Comparison of ENCODE assay signal across 9 cellular contexts in genomic region chr1:201085902-201086735, GRCh38. TPM values are rescaled to one million over a fixed set of nuclear protein-coding genes. Genes with fewer than 3 reads are reported as not detected.
DNase-seq lines count a peak whose midpoint lies in the region; ATAC-seq and TF ChIP-seq lines count a peak whose summit lies in the region.
"Had no signal": no experiment of that assay in that cellular context is flagged by ENCODE, and none has a peak within 500 bp of the region (broad histone marks: within the 10 kb centered on the region; RNA-seq: fewer than 3 reads in every experiment).

No MANE protein-coding gene starts in this region.

- ATAC-seq in HG02938 (IDR thresholded peaks at IDR 0.05; ENCODE audit: unreplicated experiment): no peak

- no peak overlapping the region for H3K27ac ChIP-seq in esophagus squamous epithelium
- H3K27ac ChIP-seq in vagina: no peak overlapping the region

- no peaks in the 10 kb centered on the region for H3K9me3 Mint-ChIP-seq in nephron progenitor cell
- H3K9me3 Mint-ChIP-seq: central memory CD8-positive, alpha-beta T cell had no signal

- H3K4me3 ChIP-seq in esophagus squamous epithelium (no peak overlapping the region), vagina (no peak overlapping the region)

- no peak overlapping the region for H3K4me3 Mint-ChIP-seq in nephron progenitor cell
- H3K4me3 Mint-ChIP-seq: central memory CD8-positive, alpha-beta T cell had no signal

- H3K36me3 Mint-ChIP-seq in nephron progenitor cell (ENCODE audit: low read depth): no peaks in the 10 kb centered on the region

- TF ChIP-seq CTCF in esophagus squamous epithelium (IDR thresholded peaks at IDR 0.05) (peak; percentile 23 to 61 (median 40)), nephron progenitor cell (IDR thresholded peaks at IDR 0.05) (peak; percentile 49), vagina (IDR thresholded peaks at IDR 0.05) (peak in 2 of 3 experiments; percentile 21 to 29)

- H3K36me3 ChIP-seq in esophagus squamous epithelium (no peaks in the 10 kb centered on the region), vagina (no peaks in the 10 kb centered on the region)

- 71 to 80% methylated on average over 9 to 12 of the region's 12 CpGs for WGBS in esophagus squamous epithelium, 2 donors

- TF ChIP-seq POLR2A in esophagus squamous epithelium (IDR thresholded peaks at IDR 0.05): no peak
- no peak for TF ChIP-seq POLR2A in vagina (IDR thresholded peaks at IDR 0.05)

- H3K27me3 Mint-ChIP-seq in nephron progenitor cell (ENCODE audit: low read depth, poor library complexity): peaks cover 17% of the 10 kb centered on the region

- H3K27me3 ChIP-seq in esophagus squamous epithelium (peaks cover 0 to 27% (median 0%) of the 10 kb centered on the region in 4 donors), vagina (no peaks in the 10 kb centered on the region)

- H3K4me1 ChIP-seq in esophagus squamous epithelium (no peaks in the 10 kb centered on the region), vagina (no peaks in the 10 kb centered on the region)

- peak; percentile 1 to 22 for DNase-seq in activated CD4-positive, alpha-beta T cell treated with anti-CD3 and anti-CD28 coated beads for 24 hours (ENCODE audit: low read depth in 2 of 2)
- DNase-seq in activated CD4-positive, alpha-beta T cell treated with anti-CD3 and anti-CD28 coated beads for 1 hour: no peak
- peak; percentile 24 for DNase-seq in NCI-H146 treated with DMSO at 0.1 percent for 48 hours (lab: John Stamatoyannopoulos, UW; ENCODE audit: unreplicated experiment)
- DNase-seq in activated CD4-positive, alpha-beta T cell treated with anti-CD3 and anti-CD28 coated beads, Interleukin-2, amount 50 U/mL, for 1 hour: peak; percentile 24
- no peak for DNase-seq in esophagus squamous epithelium (lab: John Stamatoyannopoulos, UW)
- peak; percentile 44 for DNase-seq in nephron progenitor cell
- DNase-seq in vagina (ENCODE audit: extremely low spot score in 2 of 2): no peak

- H3K9me3 ChIP-seq in esophagus squamous epithelium: no peaks in the 10 kb centered on the region
- no peaks in the 10 kb centered on the region for H3K9me3 ChIP-seq in vagina

- intact Hi-C loops in esophagus squamous epithelium (cut with DNase I) (no loop called here), vagina (cut with DNase I) (no loop called here)

- no peak overlapping the region for H3K27ac Mint-ChIP-seq in nephron progenitor cell

- H3K4me1 Mint-ChIP-seq in nephron progenitor cell: peaks cover 19% of the 10 kb centered on the region
- H3K4me1 Mint-ChIP-seq: central memory CD8-positive, alpha-beta T cell had no signal

RNA-seq across cellular contexts. Expression of gene CACNA1S, which starts 26.1 kb away (rescaled TPM):
- total RNA-seq in esophagus squamous epithelium: not detected
- total RNA-seq in vagina: not detected

RNA-seq across cellular contexts. Expression of gene ASCL5, which starts 40.9 kb away (rescaled TPM):
- total RNA-seq in esophagus squamous epithelium (not detected), vagina (not detected)

Comparison
In these comparisons a context has a peak if more than half of its experiments do, and no peak if none do; other contexts are left out.
1. DNase-seq: peak in activated CD4-positive, alpha-beta T cell treated with anti-CD3 and anti-CD28 coated beads for 24 hours (2 of 2), NCI-H146 treated with DMSO at 0.1 percent for 48 hours (single experiment), activated CD4-positive, alpha-beta T cell treated with anti-CD3 and anti-CD28 coated beads, Interleukin-2, amount 50 U/mL, for 1 hour (single experiment) and nephron progenitor cell (single experiment); none in activated CD4-positive, alpha-beta T cell treated with anti-CD3 and anti-CD28 coated beads for 1 hour (single experiment), esophagus squamous epithelium (single experiment) and vagina (0 of 2).
2. Peak in every context shown above with its lines, with median percentiles within 50 percentile points of each other: CTCF ChIP-seq.